ENCODE assay signal across 2 cellular contexts in the genomic region with DNA sequence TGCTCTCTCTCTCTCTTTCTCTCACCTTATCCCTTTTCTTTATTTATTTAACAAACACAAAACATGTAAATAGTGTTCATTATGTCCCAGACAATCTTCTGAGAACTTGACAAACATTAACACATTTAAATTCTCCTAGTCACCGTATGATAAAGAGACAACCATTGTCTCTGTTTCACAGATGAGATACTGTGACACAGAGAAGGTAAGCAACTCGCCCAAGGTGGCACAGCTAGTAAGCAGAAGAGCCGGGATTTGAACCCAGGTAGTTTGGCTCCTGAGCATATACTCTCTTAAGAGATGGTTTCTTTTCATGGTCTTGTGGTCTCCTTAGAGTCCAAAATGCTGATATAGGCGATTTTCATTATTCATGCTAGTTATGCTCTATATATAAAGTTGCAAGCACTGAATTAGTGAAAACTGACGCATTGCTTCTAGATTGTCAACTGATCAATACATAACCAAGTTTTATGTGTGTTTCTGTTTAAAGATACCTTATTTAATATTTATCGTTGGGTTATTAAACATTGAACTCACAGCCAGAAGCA.
TF ChIP-seq lines count a peak whose summit lies in the region.

No MANE protein-coding gene starts in this region.

TF ChIP-seq in A549, 52 proteins besides CTCF, POLR2A, EP300 and RAD21:
- TF ChIP-seq BHLHE40 (IDR thresholded peaks at IDR 0.05; ENCODE audit: low read depth, low read length), result no peak
- peak; percentile 72 for TF ChIP-seq MAFK (IDR thresholded peaks at IDR 0.05; ENCODE audit: partially characterized antibody)

TF ChIP-seq in H1, 55 proteins besides CTCF, POLR2A, EP300 and RAD21:
- TF ChIP-seq CBX5 (IDR thresholded peaks at IDR 0.05; ENCODE audit: low read depth, low read length) (no peak), YY1 (IDR thresholded peaks at IDR 0.05; ENCODE audit: low read depth, low read length) (no peak), RBBP5 (IDR thresholded peaks at IDR 0.05; ENCODE audit: borderline replicate concordance, low read depth, low read length) (no peak), KDM1A (IDR thresholded peaks at IDR 0.05; ENCODE audit: borderline replicate concordance, low read length) (0 out of 2 replicates have a peak, but pooled peaks have one; percentile 16), EZH2 (IDR thresholded peaks at IDR 0.05; ENCODE audit: low read depth, low read length, severe bottlenecking) (no peak), RFX5 (IDR thresholded peaks at IDR 0.05; ENCODE audit: borderline replicate concordance, low read depth, low read length) (no peak)
- TF ChIP-seq, protein P1, sequence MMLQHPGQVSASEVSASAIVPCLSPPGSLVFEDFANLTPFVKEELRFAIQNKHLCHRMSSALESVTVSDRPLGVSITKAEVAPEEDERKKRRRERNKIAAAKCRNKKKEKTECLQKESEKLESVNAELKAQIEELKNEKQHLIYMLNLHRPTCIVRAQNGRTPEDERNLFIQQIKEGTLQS (IDR thresholded peaks at IDR 0.05; ENCODE audit: insufficient read depth, low read depth, low read length), result no peak
